In the genomic region with DNA sequence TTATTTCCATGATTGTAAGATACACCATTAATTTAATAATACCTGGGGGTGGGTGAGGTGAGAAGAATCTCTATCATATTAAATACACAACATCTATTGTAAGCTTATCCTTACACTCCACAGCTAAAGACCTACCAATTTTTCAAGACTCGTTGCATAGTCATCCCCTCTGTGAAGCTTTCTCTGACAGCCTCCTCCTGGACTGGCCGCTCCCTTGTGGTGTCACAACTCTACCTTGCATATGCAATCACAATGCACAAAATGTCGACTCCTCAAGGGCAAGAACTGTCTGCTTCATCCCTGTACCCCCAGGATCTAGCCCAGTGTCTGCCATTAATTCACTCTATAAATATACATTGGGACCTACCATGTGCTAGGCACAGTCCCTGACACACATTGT, we compare ENCODE assay signal across 26 cellular contexts. TPM values are rescaled to one million over a fixed set of nuclear protein-coding genes. Genes with fewer than 3 reads are reported as not detected.
DNase-seq lines count a peak whose midpoint lies in the region; ATAC-seq, FAIRE-seq and TF ChIP-seq lines count a peak whose summit lies in the region.
"Had no signal": no experiment of that assay in that cellular context is flagged by ENCODE, and none has a peak within 500 bp of the region (broad histone marks: within the 10 kb centered on the region; RNA-seq: fewer than 3 reads in every experiment).

No MANE protein-coding gene starts in this region.

- H3K18ac ChIP-seq in H1 (ENCODE audit: extremely low read depth, low read length), result no peak overlapping the region

- no peak overlapping the region for H3K14ac ChIP-seq in H1 (ENCODE audit: insufficient read length)

- no peak overlapping the region for H4K8ac ChIP-seq in H1 (ENCODE audit: extremely low read depth, insufficient read depth, low read length)

- no peak overlapping the region for H2BK20ac ChIP-seq in H1 (ENCODE audit: low read length)

- TF ChIP-seq EP300 in H1 (IDR thresholded peaks at IDR 0.05; ENCODE audit: borderline replicate concordance in 1 of 2, low read depth in 2 of 2, low read length in 2 of 2) (no peak), suprapubic skin (IDR thresholded peaks at IDR 0.05) (no peak)

- H2AK5ac ChIP-seq in H1 (ENCODE audit: low read depth, low read length), result no peak overlapping the region

- H3K4ac ChIP-seq in H1 (replicated peaks; ENCODE audit: insufficient read length, low read depth, low read length), result no peak overlapping the region

- no peak overlapping the region for H3K27ac ChIP-seq in breast epithelium
- no peak overlapping the region for H3K27ac ChIP-seq in H1 (ENCODE audit: low read depth, low read length)
- peak overlapping the region; percentile 91 for H3K27ac ChIP-seq in keratinocyte (ENCODE audit: control insufficient read depth, insufficient read depth, low read length)
- no peak overlapping the region for H3K27ac ChIP-seq in suprapubic skin
- H3K27ac ChIP-seq in heart left ventricle, result no peak overlapping the region
- H3K27ac ChIP-seq: HL-60 had no signal

- H3K4me3 ChIP-seq in breast epithelium, result no peak overlapping the region
- no peak overlapping the region for H3K4me3 ChIP-seq in H1 (ENCODE audit: extremely low read depth in 1 of 4, insufficient read depth in 2 of 4, low read depth in 3 of 4, low read length in 4 of 4)
- H3K4me3 ChIP-seq in keratinocyte (ENCODE audit: control insufficient read depth in 2 of 3, extremely low read depth in 1 of 3, insufficient read depth in 2 of 3, low read depth in 1 of 3, low read length in 3 of 3), result no peak overlapping the region
- H3K4me3 ChIP-seq in suprapubic skin, result no peak overlapping the region
- no peak overlapping the region for H3K4me3 ChIP-seq in heart left ventricle

- H3K9me3 ChIP-seq in breast epithelium (no peaks in the 10 kb centered on the region), H1 (ENCODE audit: insufficient read depth in 2 of 2, low read depth in 1 of 2, low read length in 1 of 2) (no peaks in the 10 kb centered on the region), keratinocyte (ENCODE audit: control insufficient read depth, low read depth, low read length) (no peaks in the 10 kb centered on the region), suprapubic skin (no peaks in the 10 kb centered on the region), heart left ventricle (no peaks in the 10 kb centered on the region)
- H3K9me3 ChIP-seq: BE2C had no signal

- H2BK15ac ChIP-seq in H1 (ENCODE audit: low read length), result no peak overlapping the region; the same call in 1 of the 2 replicates

- DNase-seq in MCF 10A (ENCODE audit: unreplicated experiment), result no peak
- no peak for DNase-seq in breast epithelium (ENCODE audit: low spot score in 2 of 2)
- DNase-seq in H1 (ENCODE audit: low read depth in 1 of 2, low spot score in 2 of 2), result no peak
- no peak for DNase-seq in keratinocyte (ENCODE audit: low read depth, low spot score)
- DNase-seq in suprapubic skin (ENCODE audit: low spot score in 2 of 2), result peak; percentile 17 to 18
- DNase-seq in stimulated activated CD4-positive, alpha-beta T cell treated with anti-CD3 and anti-CD28 coated beads, Interleukin-15, amount 100 ng/mL, for 24 hours, result no peak
- no peak for DNase-seq in heart left ventricle
- no peak for DNase-seq in UCSD-AML1 (lab: John Stamatoyannopoulos, UW; ENCODE audit: unreplicated experiment)
- DNase-seq: 8988T, ACHN, BE2C, Calu3, DND-41, H7, NCI-H1092, NCI-H1417 treated with DMSO at 0.1 percent for 48 hours, NCI-H187, NCI-H2081 treated with DMSO at 0.1 percent for 48 hours, NCI-H2171 treated with DMSO at 0.1 percent for 48 hours, NCI-H524, NCI-H774, Right ventricle myocardium superior had no signal

- H3K27me3 ChIP-seq in breast epithelium (no peaks in the 10 kb centered on the region), H1 (replicated peaks in 1 of 4; ENCODE audit: control insufficient read depth in 3 of 4, extremely low read depth in 1 of 4, insufficient read depth in 3 of 4, low read length in 3 of 4) (no peaks in the 10 kb centered on the region), keratinocyte (ENCODE audit: control insufficient read depth, extremely low read depth, insufficient read depth, low read length) (no peaks in the 10 kb centered on the region), suprapubic skin (no peaks in the 10 kb centered on the region), heart left ventricle (peaks cover 0 to 17% (median 0%) of the 10 kb centered on the region in 9 donors)
- H3K27me3 ChIP-seq: BE2C had no signal

- H4K20me1 ChIP-seq in H1 (replicated peaks in 1 of 2; ENCODE audit: control insufficient read depth in 1 of 2, insufficient read depth in 2 of 2, low read length in 2 of 2) (peaks cover 0 to 4% of the 10 kb centered on the region in 2 experiments), keratinocyte (ENCODE audit: control insufficient read depth, extremely low read depth, insufficient read depth, low read length) (no peaks in the 10 kb centered on the region)

- no TSS peak for BruUV-seq in MCF 10A (replicated peaks; lab: Mats Ljungman, UMichigan)

- no peaks in the 10 kb centered on the region for H3K9me3 Mint-ChIP-seq in MCF 10A (ENCODE audit: unreplicated experiment)

- H3K23ac ChIP-seq in H1 (ENCODE audit: insufficient read length), result no peak overlapping the region

- H2BK120ac ChIP-seq in H1 (replicated peaks; ENCODE audit: low read depth, low read length), result no peak overlapping the region

- FAIRE-seq in H1 (lab: Jason Lieb, UNC), result no peak
- FAIRE-seq in keratinocyte (lab: Jason Lieb, UNC), result no peak
- FAIRE-seq: GM12892 had no signal

- H3K4me1 ChIP-seq in breast epithelium (no peaks in the 10 kb centered on the region), H1 (replicated peaks in 1 of 4; ENCODE audit: control insufficient read depth in 3 of 4, insufficient read depth in 4 of 4, low read length in 3 of 4) (peaks cover 0 to 18% (median 10%) of the 10 kb centered on the region in 4 experiments; a peak in 4 of 7 replicates), keratinocyte (ENCODE audit: control insufficient read depth, extremely low read depth, insufficient read depth, low read length) (peaks cover 62% of the 10 kb centered on the region), suprapubic skin (peaks cover 32% of the 10 kb centered on the region), heart left ventricle (peaks cover 0 to 26% (median 17%) of the 10 kb centered on the region in 12 donors)
- H3K4me1 ChIP-seq: BE2C had no signal

- H3K4me1 Mint-ChIP-seq in MCF 10A (ENCODE audit: insufficient read depth, unreplicated experiment), result peaks cover 10% of the 10 kb centered on the region

- POLR2A ChIA-PET in MCF 10A (lab: Yijun Ruan, JAX) (interaction anchor here (0.6 kb wide), 1 partner anchor 54 kb away, joined by 3 read pairs; no protein-coding TSS in a partner anchor), H1 (lab: Charles Lee; ENCODE audit: partially characterized antibody) (interaction anchor here (1.2 kb wide), 1 partner anchor 152 kb away, joined by 3 read pairs; the partner anchor contains the start of gene TTF2)

- CTCF ChIA-PET in MCF 10A (lab: Yijun Ruan, JAX) (no interaction called here), H1 (lab: Charles Lee; ENCODE audit: partially characterized antibody) (interaction anchor here (1.0 to 3.2 kb wide), 5 partner anchors 8 to 333 kb away, joined by 3 to 14 read pairs (median 4); no protein-coding TSS in a partner anchor)

- no peak overlapping the region for H3K4me3 Mint-ChIP-seq in MCF 10A (ENCODE audit: unreplicated experiment)
- H3K4me3 Mint-ChIP-seq: CD14-positive monocyte, IgD-negative memory B cell had no signal

- TF ChIP-seq POLR2A in breast epithelium (IDR thresholded peaks at IDR 0.05) (no peak), H1 (IDR thresholded peaks at IDR 0.05; ENCODE audit: control extremely low read depth in 1 of 2, low read depth in 2 of 2, low read length in 2 of 2) (no peak), suprapubic skin (IDR thresholded peaks at IDR 0.05) (no peak), heart left ventricle (IDR thresholded peaks at IDR 0.05) (no peak)

- H2AFZ ChIP-seq in H1 (ENCODE audit: low read length) (no peak overlapping the region), keratinocyte (ENCODE audit: control insufficient read depth, low read length) (no peak overlapping the region)

- no peaks in the 10 kb centered on the region for H3K27me3 Mint-ChIP-seq in MCF 10A (ENCODE audit: insufficient read depth, unreplicated experiment)

- H3K56ac ChIP-seq in H1 (replicated peaks; ENCODE audit: insufficient read length, low read depth, low read length), result no peak overlapping the region

- H4K5ac ChIP-seq in H1 (ENCODE audit: insufficient read length, low read depth, low read length), result no peak overlapping the region

- peaks cover 9% of the 10 kb centered on the region for H3K23me2 ChIP-seq in H1 (ENCODE audit: low read depth, low read length)

- ATAC-seq in heart left ventricle, result no peak

- H3K9ac ChIP-seq in H1 (replicated peaks in 1 of 4; ENCODE audit: extremely low read depth in 1 of 4, low read depth in 3 of 4, low read length in 3 of 4), result no peak overlapping the region
- peak overlapping the region; percentile 46 for H3K9ac ChIP-seq in keratinocyte (ENCODE audit: control insufficient read depth, extremely low read depth, insufficient read depth, low read length)

- H3K4me2 ChIP-seq in H1 (ENCODE audit: insufficient read depth in 1 of 2, low read depth in 2 of 2, low read length in 2 of 2) (no peak overlapping the region), keratinocyte (ENCODE audit: control insufficient read depth, extremely low read depth, insufficient read depth, low read depth, low read length) (peak overlapping the region; percentile 23)

- no peak overlapping the region for H4K91ac ChIP-seq in H1 (replicated peaks; ENCODE audit: insufficient read length, low read length)

- H3K36me3 Mint-ChIP-seq in MCF 10A (ENCODE audit: insufficient read depth, unreplicated experiment), result no peaks in the 10 kb centered on the region
- H3K36me3 Mint-ChIP-seq: CD14-positive monocyte, IgD-negative memory B cell had no signal

- no peak overlapping the region for H2BK5ac ChIP-seq in H1 (ENCODE audit: low read depth, low read length)

- no peak for TF ChIP-seq CTCF in MCF 10A (IDR thresholded peaks at IDR 0.05; ENCODE audit: unreplicated experiment)
- TF ChIP-seq CTCF in breast epithelium (IDR thresholded peaks at IDR 0.05), result no peak
- TF ChIP-seq CTCF in H1 (IDR thresholded peaks at IDR 0.05; ENCODE audit: control extremely low read depth in 1 of 3, insufficient read depth in 1 of 3, low read depth in 1 of 3, low read length in 3 of 3), result no peak
- TF ChIP-seq CTCF in keratinocyte (optimal IDR thresholded peaks at IDR 0.05 in 1 of 3, IDR thresholded peaks at IDR 0.05 in 1 of 3, conservative IDR thresholded peaks at IDR 0.05 in 1 of 3; ENCODE audit: extremely low read depth in 1 of 3, insufficient read depth in 2 of 3, low read length in 3 of 3), result no peak
- TF ChIP-seq CTCF in suprapubic skin (IDR thresholded peaks at IDR 0.05), result no peak
- no peak for TF ChIP-seq CTCF in heart left ventricle (IDR thresholded peaks at IDR 0.05)

- H3K36me3 ChIP-seq in breast epithelium (no peaks in the 10 kb centered on the region), H1 (ENCODE audit: control insufficient read depth in 2 of 4, insufficient read depth in 4 of 4, low read length in 3 of 4) (no peaks in the 10 kb centered on the region), keratinocyte (ENCODE audit: control insufficient read depth in 2 of 2, extremely low read depth in 1 of 2, insufficient read depth in 2 of 2, low read length in 2 of 2) (no peaks in the 10 kb centered on the region), suprapubic skin (no peaks in the 10 kb centered on the region), heart left ventricle (no peaks in the 10 kb centered on the region)
- H3K36me3 ChIP-seq: BE2C had no signal

- peaks cover 2% of the 10 kb centered on the region; the same call in 1 of the 2 replicates for H3K79me1 ChIP-seq in H1 (ENCODE audit: low read depth, low read length)

- H3K27ac Mint-ChIP-seq in MCF 10A (ENCODE audit: low read depth, unreplicated experiment), result peak overlapping the region; percentile 16
- H3K27ac Mint-ChIP-seq: CD14-positive monocyte, IgD-negative memory B cell had no signal

- dilution Hi-C loops in keratinocyte (cut with MboI; ENCODE audit: extremely low pct_ligation_motif_present, low sequenced_read_pairs), result no loop called here

- intact Hi-C loops in MCF 10A (cut with micrococcal nuclease), result no loop called here
- intact Hi-C loops in breast epithelium (cut with DNase I; ENCODE audit: low total_unique reads), result no loop called here
- intact Hi-C loops in heart left ventricle (cut with DNase I), result loop anchor here in 1 of 10 donors (10.0 kb wide), 1 partner anchor 147 kb away; no protein-coding TSS in a partner anchor

- no peak for TF ChIP-seq RAD21 in H1 (IDR thresholded peaks at IDR 0.05 in 1 of 2, conservative IDR thresholded peaks at IDR 0.05 in 1 of 2; ENCODE audit: low read depth in 2 of 2, low read length in 2 of 2)

- no peaks in the 10 kb centered on the region for H3K9me1 ChIP-seq in keratinocyte (ENCODE audit: control insufficient read depth, extremely low read depth, insufficient read depth, low read length)

- 0 out of 2 replicates have a peak overlapping the region, but pooled peaks have one; percentile 11 for H2BK12ac ChIP-seq in H1 (ENCODE audit: low read depth, low read length)

- 90% methylated on average over 3 of the region's 3 CpGs; no CpG with 5 or more reads in 1 of the 2 experiments for WGBS in H1 (ENCODE audit: extremely low coverage in 1 of 2, insufficient coverage in 1 of 2, insufficient read length in 1 of 2, insufficient replicate concordance in 2 of 2, low coverage in 1 of 2, low lambda C conversion rate in 2 of 2, missing lambda C conversion rate in 1 of 2), 2 experiments
- 86% methylated on average over 3 of the region's 3 CpGs for WGBS in suprapubic skin
- WGBS in heart left ventricle, 4 donors, result 93 to 97% (median 96%) methylated on average over 3 of the region's 3 CpGs

- H3K79me2 ChIP-seq in H1 (ENCODE audit: control insufficient read depth in 1 of 2, insufficient read depth in 2 of 2, low read length in 2 of 2) (peaks cover 0 to 18% of the 10 kb centered on the region in 2 experiments; a peak in 2 of 4 replicates), keratinocyte (ENCODE audit: control insufficient read depth, insufficient read depth, low read length) (peaks cover 31% of the 10 kb centered on the region)

RNA-seq across cellular contexts. Expression of gene PTGFRN, which starts 2.4 kb away (rescaled TPM):
- total RNA-seq in MCF 10A (2022) (45.2 and 61.0 TPM in 2 replicates), breast epithelium (10 to 100 TPM; 10.6 to 30.8 (median 24.3) TPM), suprapubic skin (10 to 100 TPM; 64.5 to 92.0 (median 83.9) TPM), heart left ventricle (100 to 1,000 TPM in 5 of 9 donors, 10 to 100 TPM in 4; 59.3 to 231 (median 137) TPM)
- 32.6 TPM in 2 replicates for total RNA-seq in H1 (2021; fragmentation: NEBNext Ultra II Directional; extraction: Animal tissue kit (Norgen Biotek cat#: 25700))
- polyA plus RNA-seq in H1 (2011; rRNA removed) (11.9 and 13.0 TPM in 2 replicates), keratinocyte (153 to 177 TPM (median 172 TPM) in 3 replicates), heart left ventricle (10 to 100 TPM; 21.5 to 65.6 TPM)
- 13.0 TPM for polyA plus RNA-seq in H1 (2011; cell fraction: cytosol; rRNA removed)
- 14.0 TPM for polyA plus RNA-seq in H1 (2011; cell fraction: nucleus; rRNA removed)
- polyA plus RNA-seq in H1 (2012, experiment 1 of 2), result 18.0 to 23.3 TPM (median 18.6 TPM) in 4 replicates
- polyA plus RNA-seq in H1 (2012, experiment 2 of 2), result 7.5 TPM
- 53.5 TPM for polyA plus RNA-seq in H1 (2013, experiment 1 of 2)
- polyA plus RNA-seq in H1 (2013, experiment 2 of 2), result 52.9 TPM
- 37.7 and 40.5 TPM in 2 replicates for polyA minus RNA-seq in H1 (2011; rRNA and poly(A)+ RNA removed)
- polyA minus RNA-seq in H1 (2011; cell fraction: cytosol; rRNA and poly(A)+ RNA removed), result 18.0 TPM
- polyA minus RNA-seq in H1 (2011; cell fraction: nucleus; rRNA and poly(A)+ RNA removed), result 27.7 TPM
- polyA plus RNA-seq in keratinocyte (2011; ENCODE audit: low read depth), result 26.7 TPM
- polyA plus RNA-seq in keratinocyte (2011; cell fraction: cytosol; rRNA removed), result 76.8 and 129 TPM in 2 replicates
- polyA plus RNA-seq in keratinocyte (2011; cell fraction: nucleus; rRNA removed), result 521 and 554 TPM in 2 replicates
- 122 and 205 TPM in 2 replicates for polyA plus RNA-seq in keratinocyte (2012; ENCODE audit: low replicate concordance)
- polyA minus RNA-seq in keratinocyte, result 166 to 258 TPM (median 258 TPM) in 3 replicates
- 121 TPM for polyA minus RNA-seq in keratinocyte (2011; cell fraction: cytosol; rRNA and poly(A)+ RNA removed)
- 395 and 657 TPM in 2 replicates for polyA minus RNA-seq in keratinocyte (2011; cell fraction: nucleus; rRNA and poly(A)+ RNA removed)
- polyA plus RNA-seq: IgD-negative memory B cell had no signal

Comparison
In these comparisons a context has a peak if more than half of its experiments do, and no peak if none do; other contexts are left out.
1. DNase-seq: peak in suprapubic skin (2 of 2); none in MCF 10A (single experiment), breast epithelium (0 of 2), H1 (0 of 2), keratinocyte (single experiment), stimulated activated CD4-positive, alpha-beta T cell treated with anti-CD3 and anti-CD28 coated beads, Interleukin-15, amount 100 ng/mL, for 24 hours (single experiment), heart left ventricle (0 of 5) and UCSD-AML1 (single experiment).